16 cellular contexts compared by ENCODE assay signal in genomic region chr6:25176466-25176865, GRCh38.
"Had no signal": no experiment of that assay in that cellular context is flagged by ENCODE, and none has a peak within 500 bp of the region (broad histone marks: within the 10 kb centered on the region; RNA-seq: fewer than 3 reads in every experiment).

No MANE protein-coding gene starts in this region.

- H3K4me3 Mint-ChIP-seq: activated naive CD8-positive, alpha-beta T cell treated with anti-CD3 and anti-CD28 coated beads, Interleukin-2, amount 50 U/mL, for 24 hours; activated T-cell treated with anti-CD3 and anti-CD28 coated beads, Interleukin-2, amount 50 U/mL, for 72 hours; stimulated activated memory B cell treated with anti-CD40 and anti-IgM and Interleukin-4, amounts not matched to agents 10 μg/mL and 1 μg/mL and 100 μg/mL, for 72 hours; T-cell had no signal

- H3K27me3 ChIP-seq: colonic mucosa, right atrium auricular region had no signal

- H3K4me3 ChIP-seq: colonic mucosa, left ventricle myocardium inferior, right atrium auricular region had no signal

- ATAC-seq: activated naive CD8-positive, alpha-beta T cell treated with anti-CD3 and anti-CD28 coated beads, Interleukin-2, amount 50 U/mL, for 24 hours; activated T-cell treated with anti-CD3 and anti-CD28 coated beads, Interleukin-2, amount 50 U/mL, for 72 hours; stimulated activated memory B cell treated with anti-CD40 and anti-IgM and Interleukin-4, amounts not matched to agents 10 μg/mL and 1 μg/mL and 100 μg/mL, for 72 hours; T-cell had no signal

- H3K36me3 ChIP-seq: colonic mucosa, left ventricle myocardium inferior, right atrium auricular region had no signal

- H3K4me1 Mint-ChIP-seq: stimulated activated memory B cell treated with anti-CD40 and anti-IgM and Interleukin-4, amounts not matched to agents 10 μg/mL and 1 μg/mL and 100 μg/mL, for 72 hours had no signal

- H3K9me3 ChIP-seq: colonic mucosa, left ventricle myocardium inferior, right atrium auricular region had no signal

- H3K9me3 Mint-ChIP-seq: activated naive CD8-positive, alpha-beta T cell treated with anti-CD3 and anti-CD28 coated beads, Interleukin-2, amount 50 U/mL, for 24 hours; activated T-cell treated with anti-CD3 and anti-CD28 coated beads, Interleukin-2, amount 50 U/mL, for 72 hours; stimulated activated memory B cell treated with anti-CD40 and anti-IgM and Interleukin-4, amounts not matched to agents 10 μg/mL and 1 μg/mL and 100 μg/mL, for 72 hours; T-cell had no signal

- H3K27ac Mint-ChIP-seq: activated naive CD8-positive, alpha-beta T cell treated with anti-CD3 and anti-CD28 coated beads, Interleukin-2, amount 50 U/mL, for 24 hours; activated T-cell treated with anti-CD3 and anti-CD28 coated beads, Interleukin-2, amount 50 U/mL, for 72 hours; stimulated activated memory B cell treated with anti-CD40 and anti-IgM and Interleukin-4, amounts not matched to agents 10 μg/mL and 1 μg/mL and 100 μg/mL, for 72 hours; T-cell had no signal

- DNase-seq: activated CD4-positive, CD25-positive, alpha-beta regulatory T cell; activated naive CD4-positive, alpha-beta T cell treated with Interleukin-2 at 50 U/mL for 16 hours; activated naive CD8-positive, alpha-beta T cell treated with anti-CD3 and anti-CD28 coated beads, Interleukin-2, amount 50 U/mL, for 24 hours; activated T-cell treated with anti-CD3 and anti-CD28 coated beads, Interleukin-2, amount 50 U/mL, for 72 hours; colonic mucosa; foreskin melanocyte; head of caudate nucleus; left ventricle myocardium inferior; mesenchymal stem cell; posterior cingulate gyrus; small intestine; substantia nigra; T-cell; trophoblast cell had no signal

- H3K36me3 Mint-ChIP-seq: stimulated activated memory B cell treated with anti-CD40 and anti-IgM and Interleukin-4, amounts not matched to agents 10 μg/mL and 1 μg/mL and 100 μg/mL, for 72 hours; T-cell had no signal
